ENCODE assay signal across 12 cellular contexts in genomic region chr12:49909826-49910225, GRCh38. TPM values are rescaled to one million over a fixed set of nuclear protein-coding genes. Genes with fewer than 3 reads are reported as not detected.
DNase-seq lines count a peak whose midpoint lies in the region; ATAC-seq, FAIRE-seq and TF ChIP-seq lines count a peak whose summit lies in the region.
"Had no signal": no experiment of that assay in that cellular context is flagged by ENCODE, and none has a peak within 500 bp of the region (broad histone marks: within the 10 kb centered on the region; RNA-seq: fewer than 3 reads in every experiment).

No MANE protein-coding gene starts in this region.

- H3K4me3 ChIP-seq in astrocyte (ENCODE audit: insufficient read depth, low read depth, low read length) (no peak overlapping the region), lower lobe of right lung (no peak overlapping the region), WERI-Rb-1 (ENCODE audit: low read depth, low read length) (no peak overlapping the region)
- H3K4me3 ChIP-seq: BLaER1 treated with 17β-estradiol and CSF1 and Interleukin-3, amounts not matched to agents 10 nM and 100 nM had no signal

- peak; percentile 40 for DNase-seq in HT1080 (ENCODE audit: low read depth)
- DNase-seq in astrocyte (ENCODE audit: low read depth), result peak; percentile 82
- peak; percentile 81 for DNase-seq in lower lobe of right lung
- no peak for DNase-seq in NCI-H1048 (lab: John Stamatoyannopoulos, UW)
- no peak for DNase-seq in progenitor cell of endocrine pancreas (ENCODE audit: low spot score, unreplicated experiment)
- DNase-seq in WERI-Rb-1, result no peak
- DNase-seq: cerebellar nuclear complex had no signal

- H3K4me1 Mint-ChIP-seq in astrocyte (ENCODE audit: low read depth, unreplicated experiment) (peaks cover 11% of the 10 kb centered on the region), progenitor cell of endocrine pancreas (ENCODE audit: low read depth) (no peaks in the 10 kb centered on the region)

- H3K9me3 ChIP-seq in astrocyte (ENCODE audit: insufficient read depth, low read depth, low read length), result no peaks in the 10 kb centered on the region
- no peaks in the 10 kb centered on the region for H3K9me3 ChIP-seq in lower lobe of right lung
- H3K9me3 ChIP-seq in WERI-Rb-1 (ENCODE audit: severe bottlenecking), result no peaks in the 10 kb centered on the region
- H3K9me3 ChIP-seq: BLaER1 treated with 17β-estradiol and CSF1 and Interleukin-3, amounts not matched to agents 10 nM and 100 nM had no signal

- no peak overlapping the region for H3K9ac ChIP-seq in astrocyte (ENCODE audit: low read length)
- H3K9ac ChIP-seq: BLaER1 treated with 17β-estradiol and CSF1 and Interleukin-3, amounts not matched to agents 10 nM and 100 nM had no signal

- H3K4me1 ChIP-seq in astrocyte (ENCODE audit: insufficient read depth, low read length), result peaks cover 9% of the 10 kb centered on the region
- H3K4me1 ChIP-seq in lower lobe of right lung, result no peaks in the 10 kb centered on the region

- no peak for FAIRE-seq in astrocyte (lab: Jason Lieb, UNC)

- peak overlapping the region; percentile 35 for H3K4me2 ChIP-seq in astrocyte (ENCODE audit: low read length)

- H3K36me3 ChIP-seq in astrocyte (ENCODE audit: insufficient read depth, low read length) (no peaks in the 10 kb centered on the region), lower lobe of right lung (no peaks in the 10 kb centered on the region), WERI-Rb-1 (no peaks in the 10 kb centered on the region)
- H3K36me3 ChIP-seq: BLaER1 treated with 17β-estradiol and CSF1 and Interleukin-3, amounts not matched to agents 10 nM and 100 nM had no signal

- H3K27me3 ChIP-seq in astrocyte (ENCODE audit: insufficient read depth, low read length), result no peaks in the 10 kb centered on the region
- H3K27me3 ChIP-seq in lower lobe of right lung (ENCODE audit: low read depth), result no peaks in the 10 kb centered on the region
- no peaks in the 10 kb centered on the region for H3K27me3 ChIP-seq in WERI-Rb-1 (ENCODE audit: insufficient read depth, low read depth, severe bottlenecking)

- H3K27ac ChIP-seq in 22Rv1 (peak overlapping the region; percentile 39), astrocyte (ENCODE audit: low read depth, low read length) (no peak overlapping the region), lower lobe of right lung (no peak overlapping the region), WERI-Rb-1 (no peak overlapping the region)
- H3K27ac ChIP-seq: BLaER1 treated with 17β-estradiol and CSF1 and Interleukin-3, amounts not matched to agents 10 nM and 100 nM had no signal

- H3K27me3 Mint-ChIP-seq in astrocyte (ENCODE audit: low read depth, unreplicated experiment), result peaks cover 35% of the 10 kb centered on the region
- H3K27me3 Mint-ChIP-seq in progenitor cell of endocrine pancreas, result peaks cover 44% of the 10 kb centered on the region

- no peaks in the 10 kb centered on the region for H3K79me2 ChIP-seq in astrocyte (ENCODE audit: insufficient read depth, low read length)

- intact Hi-C loops in lower lobe of right lung (cut with DNase I), result no loop called here

- H3K36me3 Mint-ChIP-seq in astrocyte (ENCODE audit: low read depth, unreplicated experiment) (no peaks in the 10 kb centered on the region), progenitor cell of endocrine pancreas (ENCODE audit: insufficient read depth) (no peaks in the 10 kb centered on the region)

- TF ChIP-seq CTCF in 22Rv1 (IDR thresholded peaks at IDR 0.05) (no peak), astrocyte (IDR thresholded peaks at IDR 0.05; ENCODE audit: insufficient read depth, low read depth, low read length) (no peak), lower lobe of right lung (IDR thresholded peaks at IDR 0.05) (no peak), progenitor cell of endocrine pancreas (IDR thresholded peaks at IDR 0.05; ENCODE audit: unreplicated experiment) (no peak), WERI-Rb-1 (IDR thresholded peaks at IDR 0.05; ENCODE audit: low read depth, low read length) (no peak)

- ATAC-seq in lower lobe of right lung (peak; percentile 69 to 86), HG02610 (IDR thresholded peaks at IDR 0.05; ENCODE audit: unreplicated experiment) (no peak)

- no peaks in the 10 kb centered on the region for H4K20me1 ChIP-seq in astrocyte (ENCODE audit: insufficient read depth, low read length)
- H4K20me1 ChIP-seq: BLaER1 treated with 17β-estradiol and CSF1 and Interleukin-3, amounts not matched to agents 10 nM and 100 nM had no signal

- H3K27ac Mint-ChIP-seq in astrocyte (ENCODE audit: unreplicated experiment) (no peak overlapping the region), progenitor cell of endocrine pancreas (no peak overlapping the region)

- H2AFZ ChIP-seq in astrocyte (ENCODE audit: low read depth, low read length), result peak overlapping the region; percentile 84

- H3K4me3 Mint-ChIP-seq in astrocyte (ENCODE audit: unreplicated experiment) (no peak overlapping the region), progenitor cell of endocrine pancreas (ENCODE audit: low read depth) (no peak overlapping the region)

- H3K9me3 Mint-ChIP-seq in astrocyte (ENCODE audit: unreplicated experiment) (peaks cover 3% of the 10 kb centered on the region), progenitor cell of endocrine pancreas (ENCODE audit: low read depth) (no peaks in the 10 kb centered on the region)

RNA-seq across cellular contexts. Expression of gene FAIM2, which starts 6.1 kb away (rescaled TPM):
- not detected in 2 replicates for total RNA-seq in HT1080 (2014; rRNA removed; shearing (Covaris generic))
- 0.15 and 0.19 TPM in 2 replicates for polyA plus RNA-seq in HT1080 (2015; cell fraction: cytosol; rRNA removed)
- 0.02 TPM in 1 of 2 replicates, not detected in the other for polyA plus RNA-seq in HT1080 (2015; cell fraction: nucleus; rRNA removed)
- total RNA-seq in astrocyte, result 0.10 and 0.18 TPM in 2 replicates
- 2.9 TPM for total RNA-seq in lower lobe of right lung
- total RNA-seq in progenitor cell of endocrine pancreas, result not detected in 2 replicates

RNA-seq across cellular contexts. Expression of gene AQP2, which starts 40.7 kb away (rescaled TPM):
- total RNA-seq in HT1080 (2014; rRNA removed; shearing (Covaris generic)), result not detected in 2 replicates
- polyA plus RNA-seq in HT1080 (2015; cell fraction: cytosol; rRNA removed), result not detected in 2 replicates
- not detected in 2 replicates for polyA plus RNA-seq in HT1080 (2015; cell fraction: nucleus; rRNA removed)
- total RNA-seq in astrocyte (not detected in 2 replicates), lower lobe of right lung (not detected), progenitor cell of endocrine pancreas (0.29 and 1.0 TPM in 2 replicates)
- total RNA-seq: LHCN-M2, skeletal muscle tissue had no signal

RNA-seq across cellular contexts. Expression of gene AQP5, which starts 51.8 kb away (rescaled TPM):
- not detected in 2 replicates for total RNA-seq in HT1080 (2014; rRNA removed; shearing (Covaris generic))
- not detected in 2 replicates for polyA plus RNA-seq in HT1080 (2015; cell fraction: cytosol; rRNA removed)
- not detected in 2 replicates for polyA plus RNA-seq in HT1080 (2015; cell fraction: nucleus; rRNA removed)
- total RNA-seq in astrocyte (not detected in 2 replicates), lower lobe of right lung (6.4 TPM), progenitor cell of endocrine pancreas (1.8 and 2.0 TPM in 2 replicates)

Comparison
In these comparisons a context has a peak if more than half of its experiments do, and no peak if none do; other contexts are left out.
1. DNase-seq: peak in HT1080 (single experiment), astrocyte (single experiment) and lower lobe of right lung (single experiment); none in NCI-H1048 (single experiment), progenitor cell of endocrine pancreas (single experiment) and WERI-Rb-1 (single experiment).